16 cellular contexts compared by ENCODE assay signal in genomic region chr2:8045081-8045614, GRCh38.
DNase-seq lines count a peak whose midpoint lies in the region; ATAC-seq and TF ChIP-seq lines count a peak whose summit lies in the region.
"Had no signal": no experiment of that assay in that cellular context is flagged by ENCODE, and none has a peak within 500 bp of the region (broad histone marks: within the 10 kb centered on the region; RNA-seq: fewer than 3 reads in every experiment).

No MANE protein-coding gene starts in this region.

- intact Hi-C loops in activated CD8-positive, alpha-beta T cell treated with anti-CD3 and anti-CD28 coated beads for 36 hours (cut with micrococcal nuclease) = no loop called here

- H3K27me3 ChIP-seq in neural progenitor cell (no peaks in the 10 kb centered on the region), GM23248 (replicated peaks; ENCODE audit: insufficient read depth) (no peaks in the 10 kb centered on the region)
- H3K27me3 ChIP-seq: BLaER1 had no signal

- no peak overlapping the region for H3K4me3 Mint-ChIP-seq in activated CD8-positive, alpha-beta T cell treated with anti-CD3 and anti-CD28 coated beads, Interleukin-2, amount 10 ng/mL, durations not matched to agents 7 days and 5 days
- no peak overlapping the region for H3K4me3 Mint-ChIP-seq in activated CD8-positive, alpha-beta T cell treated with anti-CD3 and anti-CD28 coated beads for 36 hours
- H3K4me3 Mint-ChIP-seq in neural progenitor cell (no peak overlapping the region), type B pancreatic cell (no peak overlapping the region), T-helper 17 cell (no peak overlapping the region)
- H3K4me3 Mint-ChIP-seq: CD14-positive monocyte; CD4-positive, alpha-beta memory T cell; H9 had no signal

- H3K9me3 ChIP-seq in neural progenitor cell (ENCODE audit: low read depth) = no peaks in the 10 kb centered on the region
- peaks cover 5% of the 10 kb centered on the region for H3K9me3 ChIP-seq in T-helper 17 cell (ENCODE audit: control insufficient read depth, low read length, poor library complexity, severe bottlenecking)
- H3K9me3 ChIP-seq in GM23248 (ENCODE audit: low read depth) = no peaks in the 10 kb centered on the region

- H3K9ac ChIP-seq in neural progenitor cell = no peak overlapping the region
- H3K9ac ChIP-seq in GM23248 = no peak overlapping the region
- H3K9ac ChIP-seq: BLaER1 had no signal

- no peaks in the 10 kb centered on the region for H3F3A ChIP-seq in neural progenitor cell (ENCODE audit: low read depth)
- H3F3A ChIP-seq in GM23248 (ENCODE audit: insufficient read depth) = no peaks in the 10 kb centered on the region

- H3K27ac Mint-ChIP-seq in activated CD8-positive, alpha-beta T cell treated with anti-CD3 and anti-CD28 coated beads, Interleukin-2, amount 10 ng/mL, durations not matched to agents 7 days and 5 days = no peak overlapping the region
- H3K27ac Mint-ChIP-seq in activated CD8-positive, alpha-beta T cell treated with anti-CD3 and anti-CD28 coated beads for 36 hours = no peak overlapping the region
- H3K27ac Mint-ChIP-seq in neural progenitor cell = peak overlapping the region; percentile 2
- H3K27ac Mint-ChIP-seq in type B pancreatic cell = no peak overlapping the region
- H3K27ac Mint-ChIP-seq in T-helper 17 cell = no peak overlapping the region
- H3K27ac Mint-ChIP-seq: CD4-positive, alpha-beta memory T cell had no signal

- peaks cover 4% of the 10 kb centered on the region for H3K4me1 Mint-ChIP-seq in activated CD8-positive, alpha-beta T cell treated with anti-CD3 and anti-CD28 coated beads, Interleukin-2, amount 10 ng/mL, durations not matched to agents 7 days and 5 days (ENCODE audit: low read depth)
- H3K4me1 Mint-ChIP-seq in activated CD8-positive, alpha-beta T cell treated with anti-CD3 and anti-CD28 coated beads for 36 hours (ENCODE audit: low read depth) = peaks cover 8% of the 10 kb centered on the region
- H3K4me1 Mint-ChIP-seq in neural progenitor cell (no peaks in the 10 kb centered on the region), type B pancreatic cell (ENCODE audit: unreplicated experiment) (no peaks in the 10 kb centered on the region), T-helper 17 cell (peaks cover 2% of the 10 kb centered on the region)
- H3K4me1 Mint-ChIP-seq: CD14-positive monocyte had no signal

- H3K9me3 Mint-ChIP-seq in activated CD8-positive, alpha-beta T cell treated with anti-CD3 and anti-CD28 coated beads, Interleukin-2, amount 10 ng/mL, durations not matched to agents 7 days and 5 days (ENCODE audit: insufficient read depth) = no peaks in the 10 kb centered on the region
- H3K9me3 Mint-ChIP-seq in activated CD8-positive, alpha-beta T cell treated with anti-CD3 and anti-CD28 coated beads for 36 hours = peaks cover 1% of the 10 kb centered on the region
- H3K9me3 Mint-ChIP-seq in neural progenitor cell = no peaks in the 10 kb centered on the region
- peaks cover 14% of the 10 kb centered on the region for H3K9me3 Mint-ChIP-seq in type B pancreatic cell

- in situ Hi-C loops in GM23248 (cut with MboI) = no loop called here

- H3K4me2 ChIP-seq in neural progenitor cell (no peak overlapping the region), GM23248 (ENCODE audit: unreplicated experiment) (no peak overlapping the region)
- H3K4me2 ChIP-seq: BLaER1 had no signal

- no peaks in the 10 kb centered on the region for H3K36me3 ChIP-seq in neural progenitor cell
- H3K36me3 ChIP-seq in GM23248 (ENCODE audit: low read depth) = no peaks in the 10 kb centered on the region
- H3K36me3 ChIP-seq: BLaER1 had no signal

- H4K20me1 ChIP-seq in neural progenitor cell (ENCODE audit: low read depth) (no peaks in the 10 kb centered on the region), GM23248 (ENCODE audit: insufficient read depth) (no peaks in the 10 kb centered on the region)
- H4K20me1 ChIP-seq: BLaER1 had no signal

- H3K27ac ChIP-seq in neural progenitor cell (no peak overlapping the region), GM23248 (no peak overlapping the region)
- H3K27ac ChIP-seq: BLaER1 had no signal

- POLR2A ChIA-PET in activated CD8-positive, alpha-beta T cell treated with anti-CD3 and anti-CD28 coated beads, Interleukin-2, amount 10 ng/mL, durations not matched to agents 7 days and 5 days (lab: Charles Lee) = no interaction called here
- POLR2A ChIA-PET in activated CD8-positive, alpha-beta T cell treated with anti-CD3 and anti-CD28 coated beads for 36 hours (lab: Charles Lee) = no interaction called here

- H3K79me2 ChIP-seq in neural progenitor cell (ENCODE audit: low read depth) (no peaks in the 10 kb centered on the region), GM23248 (ENCODE audit: insufficient read depth) (no peaks in the 10 kb centered on the region)

- 72 to 76% methylated on average over 6 of the region's 6 CpGs for WGBS in GM23248 (ENCODE audit: low coverage in 1 of 2, low lambda C conversion rate in 2 of 2, missing lambda C conversion rate in 2 of 2), 2 experiments

- TF ChIP-seq CTCF in activated CD8-positive, alpha-beta T cell treated with anti-CD3 and anti-CD28 coated beads for 36 hours (IDR thresholded peaks at IDR 0.05) = no peak
- TF ChIP-seq CTCF in neural progenitor cell (IDR thresholded peaks at IDR 0.05) (no peak), type B pancreatic cell (conservative IDR thresholded peaks at IDR 0.05) (no peak)

- no peaks in the 10 kb centered on the region for H3K36me3 Mint-ChIP-seq in activated CD8-positive, alpha-beta T cell treated with anti-CD3 and anti-CD28 coated beads, Interleukin-2, amount 10 ng/mL, durations not matched to agents 7 days and 5 days (ENCODE audit: low read depth)
- H3K36me3 Mint-ChIP-seq in activated CD8-positive, alpha-beta T cell treated with anti-CD3 and anti-CD28 coated beads for 36 hours (ENCODE audit: low read depth) = no peaks in the 10 kb centered on the region
- H3K36me3 Mint-ChIP-seq in neural progenitor cell (no peaks in the 10 kb centered on the region), type B pancreatic cell (no peaks in the 10 kb centered on the region), T-helper 17 cell (ENCODE audit: low read depth) (peaks cover 3% of the 10 kb centered on the region)
- H3K36me3 Mint-ChIP-seq: CD4-positive, alpha-beta memory T cell had no signal

- ATAC-seq in activated CD8-positive, alpha-beta T cell treated with anti-CD3 and anti-CD28 coated beads, Interleukin-2, amount 10 ng/mL, durations not matched to agents 7 days and 5 days = no peak
- ATAC-seq in activated CD8-positive, alpha-beta T cell treated with anti-CD3 and anti-CD28 coated beads for 36 hours = no peak
- no peak for ATAC-seq in T-helper 17 cell
- ATAC-seq: HepG2 had no signal

- H3K4me1 ChIP-seq in neural progenitor cell = no peaks in the 10 kb centered on the region
- H3K4me1 ChIP-seq in GM23248 (ENCODE audit: insufficient read depth) = no peaks in the 10 kb centered on the region
- H3K4me1 ChIP-seq: BLaER1 had no signal

- no peaks in the 10 kb centered on the region for H3K27me3 Mint-ChIP-seq in activated CD8-positive, alpha-beta T cell treated with anti-CD3 and anti-CD28 coated beads, Interleukin-2, amount 10 ng/mL, durations not matched to agents 7 days and 5 days (ENCODE audit: low read depth)
- no peaks in the 10 kb centered on the region for H3K27me3 Mint-ChIP-seq in activated CD8-positive, alpha-beta T cell treated with anti-CD3 and anti-CD28 coated beads for 36 hours
- H3K27me3 Mint-ChIP-seq in neural progenitor cell (ENCODE audit: insufficient read depth, low read depth) = peaks cover 7% of the 10 kb centered on the region
- no peaks in the 10 kb centered on the region for H3K27me3 Mint-ChIP-seq in type B pancreatic cell
- H3K27me3 Mint-ChIP-seq in T-helper 17 cell = no peaks in the 10 kb centered on the region
- H3K27me3 Mint-ChIP-seq: CD4-positive, alpha-beta memory T cell had no signal

- DNase-seq in activated CD8-positive, alpha-beta T cell treated with anti-CD3 and anti-CD28 coated beads, Interleukin-2, amount 10 ng/mL, durations not matched to agents 7 days and 5 days = peak; percentile 12
- no peak for DNase-seq in activated CD8-positive, alpha-beta T cell treated with anti-CD3 and anti-CD28 coated beads for 36 hours
- no peak for DNase-seq in neural progenitor cell (ENCODE audit: low spot score)
- DNase-seq in type B pancreatic cell (ENCODE audit: extremely low spot score, unreplicated experiment) = peak; percentile 54
- DNase-seq in epidermal melanocyte (ENCODE audit: insufficient read length, low spot score) = no peak
- DNase-seq in T-helper 17 cell = no peak
- DNase-seq in GM23248 = no peak
- DNase-seq: 8988T; CD4-positive, alpha-beta memory T cell; DMS153; DMS79; GF-D8; H9 had no signal

- CTCF ChIA-PET in activated CD8-positive, alpha-beta T cell treated with anti-CD3 and anti-CD28 coated beads, Interleukin-2, amount 10 ng/mL, durations not matched to agents 7 days and 5 days (lab: Charles Lee) = no interaction called here
- CTCF ChIA-PET in activated CD8-positive, alpha-beta T cell treated with anti-CD3 and anti-CD28 coated beads for 36 hours (lab: Charles Lee) = no interaction called here

- H3K9me2 ChIP-seq in GM23248 (ENCODE audit: insufficient read depth) = no peaks in the 10 kb centered on the region

- H2AFZ ChIP-seq in neural progenitor cell (replicated peaks) = no peak overlapping the region
- no peak overlapping the region for H2AFZ ChIP-seq in GM23248

- H3K4me3 ChIP-seq in neural progenitor cell (no peak overlapping the region), GM23248 (no peak overlapping the region)
- H3K4me3 ChIP-seq: BLaER1 had no signal

Comparison
In these comparisons a context has a peak if more than half of its experiments do, and no peak if none do; other contexts are left out.
1. DNase-seq: peak in activated CD8-positive, alpha-beta T cell treated with anti-CD3 and anti-CD28 coated beads, Interleukin-2, amount 10 ng/mL, durations not matched to agents 7 days and 5 days (single experiment) and type B pancreatic cell (single experiment); none in activated CD8-positive, alpha-beta T cell treated with anti-CD3 and anti-CD28 coated beads for 36 hours (single experiment), neural progenitor cell (single experiment), epidermal melanocyte (single experiment), T-helper 17 cell (0 of 3) and GM23248 (single experiment).